Comparison of ENCODE assay signal across 8 cellular contexts in the genomic region with DNA sequence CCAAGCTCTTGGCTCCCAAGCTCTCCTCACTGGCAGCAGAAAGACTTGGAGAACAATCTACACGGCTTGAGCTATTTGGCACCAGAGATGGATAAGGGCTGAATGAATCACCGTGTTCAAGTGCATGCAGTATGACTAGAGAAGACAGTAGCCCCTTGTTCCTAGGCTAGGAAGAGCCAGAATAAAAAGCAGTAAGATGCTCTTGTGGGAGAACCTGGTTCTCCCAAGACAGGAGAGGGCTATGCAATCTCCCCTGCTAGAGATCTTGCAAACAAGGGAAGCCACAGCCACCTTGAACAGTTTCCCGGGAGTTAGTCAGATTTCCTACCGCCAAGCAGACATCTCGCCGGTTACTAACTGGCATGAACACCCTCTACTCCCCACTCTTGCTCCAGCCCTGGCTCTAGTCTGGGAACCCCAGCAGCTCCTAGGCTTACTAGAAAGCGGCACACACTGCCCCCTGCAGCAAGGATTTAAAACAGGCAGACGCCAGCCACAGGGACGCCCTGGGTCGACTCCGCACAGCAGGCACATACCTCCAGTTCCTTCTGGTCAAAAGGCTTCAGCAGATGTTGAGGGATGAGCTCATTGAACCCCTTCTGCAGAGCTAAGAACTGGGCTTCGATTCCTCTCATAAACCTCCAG.
A peak's percentile ranks its signal among the peaks of the same experiment; 100 is the strongest.
DNase-seq lines count a peak whose midpoint lies in the region; ATAC-seq and FAIRE-seq lines count a peak whose summit lies in the region.

No MANE protein-coding gene starts in this region.

- peaks cover 35% of the 10 kb centered on the region for H3F3A ChIP-seq in GM23248 (ENCODE audit: insufficient read depth)

- H3K27ac Mint-ChIP-seq in CD8-positive, alpha-beta memory T cell = peak overlapping the region in 1 of 8 donors; percentile 59

- no peak overlapping the region for H3K4me3 ChIP-seq in GM23248
- H3K4me3 ChIP-seq in CD8-positive, alpha-beta memory T cell (ENCODE audit: low read length) = no peak overlapping the region

- ATAC-seq in GM19324 (IDR thresholded peaks at IDR 0.05; ENCODE audit: low FRiP score, unreplicated experiment) = no peak

- H3K4me3 Mint-ChIP-seq in CD8-positive, alpha-beta memory T cell = no peak overlapping the region

- WGBS in GM23248 (ENCODE audit: low coverage in 1 of 2, low lambda C conversion rate in 2 of 2, missing lambda C conversion rate in 2 of 2), 2 experiments = 35 to 40% methylated on average over 11 to 12 of the region's 12 CpGs

- H3K79me2 ChIP-seq in GM23248 (ENCODE audit: insufficient read depth) = peaks cover 9% of the 10 kb centered on the region; the same call in 1 of the 2 replicates

- H3K36me3 ChIP-seq in GM23248 (ENCODE audit: low read depth) = peaks cover 28% of the 10 kb centered on the region; the same call in 1 of the 2 replicates
- peaks cover 65% of the 10 kb centered on the region for H3K36me3 ChIP-seq in CD8-positive, alpha-beta memory T cell (ENCODE audit: insufficient read depth, low read length)

- 0 out of 2 replicates have a peak, but pooled peaks cover 4% of the 10 kb centered on the region for H4K20me1 ChIP-seq in GM23248 (ENCODE audit: insufficient read depth)

- H3K4me1 Mint-ChIP-seq in CD8-positive, alpha-beta memory T cell = no peaks in the 10 kb centered on the region

- H3K4me1 ChIP-seq in GM23248 (ENCODE audit: insufficient read depth) = 0 out of 2 replicates have a peak, but pooled peaks cover 3% of the 10 kb centered on the region
- H3K4me1 ChIP-seq in CD8-positive, alpha-beta memory T cell (ENCODE audit: insufficient read depth, low read length) = no peaks in the 10 kb centered on the region

- no peaks in the 10 kb centered on the region for H3K27me3 ChIP-seq in GM23248 (replicated peaks; ENCODE audit: insufficient read depth)
- H3K27me3 ChIP-seq in CD8-positive, alpha-beta memory T cell (ENCODE audit: insufficient read depth, low read length, poor library complexity, severe bottlenecking) = no peaks in the 10 kb centered on the region

- peak overlapping the region; percentile 43 for H3K27ac ChIP-seq in GM23248
- H3K27ac ChIP-seq in CD8-positive, alpha-beta memory T cell (ENCODE audit: low read depth, low read length) = no peak overlapping the region

- H3K4me2 ChIP-seq in GM23248 (ENCODE audit: unreplicated experiment) = no peak overlapping the region

- H3K9me3 ChIP-seq in GM23248 (ENCODE audit: low read depth) = no peaks in the 10 kb centered on the region
- H3K9me3 ChIP-seq in CD8-positive, alpha-beta memory T cell (ENCODE audit: low read length) = no peaks in the 10 kb centered on the region

- CTCF ChIA-PET in CD8-positive, alpha-beta memory T cell (lab: Charles Lee) = interaction anchor here (1.5 kb wide), 1 partner anchor 40 kb away, joined by 3 read pairs; no protein-coding TSS in a partner anchor

- H3K9me2 ChIP-seq in GM23248 (ENCODE audit: insufficient read depth) = no peaks in the 10 kb centered on the region

- H3K9ac ChIP-seq in GM23248 = no peak overlapping the region

- peaks cover 0 to 1% of the 10 kb centered on the region in 2 donors for H3K27me3 Mint-ChIP-seq in CD8-positive, alpha-beta memory T cell

- H2AFZ ChIP-seq in GM23248 = no peak overlapping the region

- in situ Hi-C loops in GM23248 (cut with MboI) = no loop called here

- DNase-seq in A172 (ENCODE audit: low spot score) (peak; percentile 17), GM23248 (peak; percentile 80), amniotic epithelial cell (ENCODE audit: low read depth) (peak; percentile 39), iPS DF 19.7 (ENCODE audit: low read depth, low spot score) (peak; percentile 23), HTR-8/SVneo (ENCODE audit: insufficient read length, low spot score) (no peak), activated gamma-delta T cell (lab: John Stamatoyannopoulos, UW) (no peak)
- DNase-seq in CD8-positive, alpha-beta memory T cell = no peak

- POLR2A ChIA-PET in CD8-positive, alpha-beta memory T cell (lab: Charles Lee) = interaction anchor here (0.7 kb wide), 1 partner anchor 12 kb away, joined by 3 read pairs; no protein-coding TSS in a partner anchor

- H3K9me3 Mint-ChIP-seq in CD8-positive, alpha-beta memory T cell = no peaks in the 10 kb centered on the region

- H3K36me3 Mint-ChIP-seq in CD8-positive, alpha-beta memory T cell = peaks cover 0 to 87% (median 39%) of the 10 kb centered on the region in 3 donors

- FAIRE-seq in HTR-8/SVneo (lab: Jason Lieb, UNC) = no peak

Comparison
In these comparisons a context has a peak if more than half of its experiments do, and no peak if none do; other contexts are left out.
1. DNase-seq: peak in A172 (single experiment), GM23248 (single experiment), amniotic epithelial cell (single experiment) and iPS DF 19.7 (single experiment); none in CD8-positive, alpha-beta memory T cell (0 of 5), HTR-8/SVneo (single experiment) and activated gamma-delta T cell (single experiment).